Comparison of ENCODE assay signal across 10 cellular contexts in the genomic region with DNA sequence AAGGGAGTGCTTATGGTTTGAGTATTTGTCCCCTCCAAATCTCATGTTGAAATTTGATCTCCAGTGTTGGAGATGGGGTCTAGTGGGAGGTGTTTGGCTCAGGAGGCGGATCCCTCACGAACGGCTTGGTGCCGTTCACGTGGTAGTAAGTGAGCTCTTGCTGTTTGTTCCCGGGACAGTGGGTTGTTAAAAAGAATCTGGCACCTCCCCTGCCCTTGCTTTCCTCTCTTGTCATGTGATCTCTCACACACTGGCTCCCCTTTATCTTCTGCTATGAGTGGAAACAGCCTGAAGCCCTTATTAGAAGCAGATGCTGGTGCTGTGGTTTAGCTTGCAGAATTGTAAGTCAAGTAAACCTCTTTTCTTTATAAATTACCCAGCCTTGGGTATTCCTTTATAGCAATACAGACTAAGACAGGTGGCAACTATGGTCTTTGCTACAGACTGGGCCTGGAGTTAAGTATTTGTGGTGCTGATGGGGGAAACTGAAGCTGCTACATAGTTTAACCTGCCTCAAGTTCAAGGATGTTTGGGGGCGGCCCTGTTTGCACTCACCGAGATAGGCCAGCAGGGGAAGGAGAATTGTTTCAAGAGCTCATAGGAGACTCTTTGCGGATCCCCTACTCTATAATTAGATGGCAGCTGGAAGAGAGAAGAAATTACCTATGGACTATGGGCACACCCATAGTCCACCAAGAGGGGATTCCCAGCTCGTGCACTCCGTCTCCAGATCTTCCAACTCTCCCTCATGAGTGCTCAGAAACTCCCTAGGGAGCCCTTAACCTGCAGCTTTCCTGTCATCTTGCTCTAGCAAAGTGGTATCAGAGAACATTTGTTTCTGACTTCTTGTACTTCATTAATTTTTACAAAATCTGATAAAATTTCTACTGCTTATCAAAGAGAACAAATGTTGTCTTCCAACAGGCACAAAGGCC.
DNase-seq lines count a peak whose midpoint lies in the region; ATAC-seq and TF ChIP-seq lines count a peak whose summit lies in the region.
"Had no signal": no experiment of that assay in that cellular context is flagged by ENCODE, and none has a peak within 500 bp of the region (broad histone marks: within the 10 kb centered on the region; RNA-seq: fewer than 3 reads in every experiment).

No MANE protein-coding gene starts in this region.

- H3K27me3 Mint-ChIP-seq in neural progenitor cell (ENCODE audit: insufficient read depth, low read depth), result no peaks in the 10 kb centered on the region

- H4K20me1 ChIP-seq in neural progenitor cell (ENCODE audit: low read depth), result no peaks in the 10 kb centered on the region

- no peaks in the 10 kb centered on the region for H3K9me3 Mint-ChIP-seq in neural progenitor cell

- H3K36me3 Mint-ChIP-seq in neural progenitor cell, result no peaks in the 10 kb centered on the region

- intact Hi-C loops in dorsolateral prefrontal cortex (cut with DNase I), result no loop called here

- H3K27me3 ChIP-seq in adipocyte (replicated peaks; ENCODE audit: control insufficient read depth, insufficient read depth, low read length), result no peaks in the 10 kb centered on the region
- no peaks in the 10 kb centered on the region for H3K27me3 ChIP-seq in neural progenitor cell
- H3K27me3 ChIP-seq in dorsolateral prefrontal cortex, result no peaks in the 10 kb centered on the region

- H3K36me3 ChIP-seq in HEK293 (ENCODE audit: control insufficient read depth in 2 of 2, insufficient read depth in 1 of 2, low read length in 2 of 2) (no peaks in the 10 kb centered on the region), adipocyte (ENCODE audit: control insufficient read depth, insufficient read depth, low read length, severe bottlenecking) (no peaks in the 10 kb centered on the region), neural progenitor cell (no peaks in the 10 kb centered on the region)

- H3K4me3 Mint-ChIP-seq in neural progenitor cell, result peak overlapping the region; percentile 61

- peak overlapping the region; percentile 38 for H3K4me2 ChIP-seq in neural progenitor cell

- peak overlapping the region; percentile 50 for H3K27ac Mint-ChIP-seq in neural progenitor cell

- DNase-seq in NCI-H187 treated with DMSO at 0.1 percent for 48 hours (lab: John Stamatoyannopoulos, UW), result peak; percentile 71
- DNase-seq in adipocyte (ENCODE audit: low read depth), result peak; percentile 6
- DNase-seq in neural progenitor cell (ENCODE audit: low spot score), result peak; percentile 54
- no peak for DNase-seq in COR-L47 (lab: John Stamatoyannopoulos, UW)
- no peak for DNase-seq in dorsolateral prefrontal cortex
- DNase-seq: activated CD4-positive, CD25-positive, alpha-beta regulatory T cell; EL; GM23248 had no signal

- H3K79me2 ChIP-seq in neural progenitor cell (ENCODE audit: low read depth), result no peaks in the 10 kb centered on the region

- H3K4me1 ChIP-seq in HEK293 (ENCODE audit: control insufficient read depth, insufficient read depth, low read length) (no peaks in the 10 kb centered on the region), adipocyte (ENCODE audit: control insufficient read depth, insufficient read depth, low read length) (no peaks in the 10 kb centered on the region), neural progenitor cell (peaks cover 18% of the 10 kb centered on the region)

- peaks cover 17% of the 10 kb centered on the region for H3K4me1 Mint-ChIP-seq in neural progenitor cell

- H3K9ac ChIP-seq in adipocyte (ENCODE audit: low read length) (no peak overlapping the region), neural progenitor cell (no peak overlapping the region)
- H3K9ac ChIP-seq: GM23248 had no signal

- ATAC-seq in HG03196 (IDR thresholded peaks at IDR 0.05; ENCODE audit: unreplicated experiment), result no peak

- H3K9me3 ChIP-seq in HEK293 (ENCODE audit: control insufficient read depth, insufficient read depth, low read depth, low read length) (no peaks in the 10 kb centered on the region), adipocyte (ENCODE audit: control insufficient read depth, low read length) (peaks cover 4% of the 10 kb centered on the region), neural progenitor cell (ENCODE audit: low read depth) (no peaks in the 10 kb centered on the region)

- H3K27ac ChIP-seq in HEK293 (ENCODE audit: extremely low read depth, low read depth, low read length) (no peak overlapping the region), neural progenitor cell (no peak overlapping the region), dorsolateral prefrontal cortex (no peak overlapping the region)
- H3K27ac ChIP-seq: GM23248 had no signal

- peaks cover 14% of the 10 kb centered on the region for H3F3A ChIP-seq in neural progenitor cell (ENCODE audit: low read depth)

- POLR2A ChIA-PET in HEK293 (lab: Yijun Ruan, JAX), result no interaction called here

- no peak overlapping the region for H3K4me3 ChIP-seq in HEK293 (ENCODE audit: low read depth, low read length)
- no peak overlapping the region for H3K4me3 ChIP-seq in adipocyte (ENCODE audit: low read length)
- peak overlapping the region; percentile 16 for H3K4me3 ChIP-seq in neural progenitor cell
- no peak overlapping the region for H3K4me3 ChIP-seq in dorsolateral prefrontal cortex
- H3K4me3 ChIP-seq: GM23248 had no signal

- CTCF ChIA-PET in HEK293 (lab: Yijun Ruan, JAX), result interaction anchor here (0.6 to 0.7 kb wide), 2 partner anchors 12 to 32 kb away, joined by 3 read pairs; no protein-coding TSS in a partner anchor

- peak overlapping the region; percentile 73 for H2AFZ ChIP-seq in neural progenitor cell (replicated peaks)
- H2AFZ ChIP-seq: GM23248 had no signal

- no peak for TF ChIP-seq CTCF in HEK293 (tag by site-specific recombination; IDR thresholded peaks at IDR 0.05)
- TF ChIP-seq CTCF in neural progenitor cell (IDR thresholded peaks at IDR 0.05), result no peak
- TF ChIP-seq CTCF in dorsolateral prefrontal cortex (IDR thresholded peaks at IDR 0.05 in 54 of 56, conservative IDR thresholded peaks at IDR 0.05 in 2 of 56; ENCODE audit: low read depth in 1 of 56, partially characterized antibody in 56 of 56), result no peak

TF ChIP-seq in HEK293, 187 proteins besides CTCF, POLR2A, EP300 and RAD21:
- no peak for TF ChIP-seq ZNF664 (tag by site-specific recombination; IDR thresholded peaks at IDR 0.05)
- TF ChIP-seq ZNF2 (tag by site-specific recombination; IDR thresholded peaks at IDR 0.05), result no peak
- TF ChIP-seq ZNF174 (tag by site-specific recombination; IDR thresholded peaks at IDR 0.05), result no peak
- TF ChIP-seq, protein P1, sequence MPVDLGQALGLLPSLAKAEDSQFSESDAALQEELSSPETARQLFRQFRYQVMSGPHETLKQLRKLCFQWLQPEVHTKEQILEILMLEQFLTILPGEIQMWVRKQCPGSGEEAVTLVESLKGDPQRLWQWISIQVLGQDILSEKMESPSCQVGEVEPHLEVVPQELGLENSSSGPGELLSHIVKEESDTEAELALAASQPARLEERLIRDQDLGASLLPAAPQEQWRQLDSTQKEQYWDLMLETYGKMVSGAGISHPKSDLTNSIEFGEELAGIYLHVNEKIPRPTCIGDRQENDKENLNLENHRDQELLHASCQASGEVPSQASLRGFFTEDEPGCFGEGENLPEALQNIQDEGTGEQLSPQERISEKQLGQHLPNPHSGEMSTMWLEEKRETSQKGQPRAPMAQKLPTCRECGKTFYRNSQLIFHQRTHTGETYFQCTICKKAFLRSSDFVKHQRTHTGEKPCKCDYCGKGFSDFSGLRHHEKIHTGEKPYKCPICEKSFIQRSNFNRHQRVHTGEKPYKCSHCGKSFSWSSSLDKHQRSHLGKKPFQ (tag by site-specific recombination; IDR thresholded peaks at IDR 0.05), result no peak
- TF ChIP-seq KLF8 (tag by site-specific recombination; IDR thresholded peaks at IDR 0.05), result 0 out of 2 replicates have a peak, but pooled peaks have one; percentile 31
- TF ChIP-seq, protein P2, sequence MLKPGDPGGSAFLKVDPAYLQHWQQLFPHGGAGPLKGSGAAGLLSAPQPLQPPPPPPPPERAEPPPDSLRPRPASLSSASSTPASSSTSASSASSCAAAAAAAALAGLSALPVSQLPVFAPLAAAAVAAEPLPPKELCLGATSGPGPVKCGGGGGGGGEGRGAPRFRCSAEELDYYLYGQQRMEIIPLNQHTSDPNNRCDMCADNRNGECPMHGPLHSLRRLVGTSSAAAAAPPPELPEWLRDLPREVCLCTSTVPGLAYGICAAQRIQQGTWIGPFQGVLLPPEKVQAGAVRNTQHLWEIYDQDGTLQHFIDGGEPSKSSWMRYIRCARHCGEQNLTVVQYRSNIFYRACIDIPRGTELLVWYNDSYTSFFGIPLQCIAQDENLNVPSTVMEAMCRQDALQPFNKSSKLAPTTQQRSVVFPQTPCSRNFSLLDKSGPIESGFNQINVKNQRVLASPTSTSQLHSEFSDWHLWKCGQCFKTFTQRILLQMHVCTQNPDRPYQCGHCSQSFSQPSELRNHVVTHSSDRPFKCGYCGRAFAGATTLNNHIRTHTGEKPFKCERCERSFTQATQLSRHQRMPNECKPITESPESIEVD (tag by site-specific recombination; IDR thresholded peaks at IDR 0.05), result peak; percentile 21; the same call in 1 of the 2 replicates

Comparison
In these comparisons a context has a peak if more than half of its experiments do, and no peak if none do; other contexts are left out.
1. DNase-seq: peak in NCI-H187 treated with DMSO at 0.1 percent for 48 hours (single experiment), adipocyte (single experiment) and neural progenitor cell (single experiment); none in COR-L47 (single experiment) and dorsolateral prefrontal cortex (0 of 10).